Comparison of ENCODE assay signal across 22 cellular contexts in genomic region chr15:81548350-81549116, GRCh38.
DNase-seq lines count a peak whose midpoint lies in the region; ATAC-seq and TF ChIP-seq lines count a peak whose summit lies in the region.
"Had no signal": no experiment of that assay in that cellular context is flagged by ENCODE, and none has a peak within 500 bp of the region (broad histone marks: within the 10 kb centered on the region; RNA-seq: fewer than 3 reads in every experiment).

No MANE protein-coding gene starts in this region.

- no peak for TF ChIP-seq CTCF in osteocyte (IDR thresholded peaks at IDR 0.05)

- H3K79me2 ChIP-seq in GM23248 (ENCODE audit: insufficient read depth), result no peaks in the 10 kb centered on the region

- H3K27ac ChIP-seq in GM23248, result no peak overlapping the region
- H3K27ac ChIP-seq: heart right ventricle, ovary, transverse colon had no signal

- H3K9me3 Mint-ChIP-seq in osteocyte (ENCODE audit: unreplicated experiment), result no peaks in the 10 kb centered on the region
- H3K9me3 Mint-ChIP-seq: stimulated activated naive CD8-positive, alpha-beta T cell treated with anti-CD3 and anti-CD28 coated beads, Interleukin-15, amount 100 ng/mL, for 72 hours had no signal

- no peak overlapping the region for H3K9ac ChIP-seq in GM23248

- in situ Hi-C loops in GM23248 (cut with MboI), result no loop called here

- DNase-seq in GM23248 (peak; percentile 28), NCI-H446 treated with DMSO at 0.1 percent for 48 hours (lab: John Stamatoyannopoulos, UW) (peak; percentile 50), fibroblast of gingiva (ENCODE audit: low read depth) (peak; percentile 14), pons (ENCODE audit: low spot score) (peak; percentile 1), posterior vena cava (ENCODE audit: low spot score) (no peak), osteocyte (ENCODE audit: extremely low spot score, unreplicated experiment) (no peak)
- DNase-seq: activated CD4-positive, alpha-beta T cell treated with anti-CD3 and anti-CD28 coated beads, Interleukin-2, amount 50 U/mL, for 48 hours; activated naive CD4-positive, alpha-beta T cell; central memory CD4-positive, alpha-beta T cell; GF-D8; heart right ventricle; KBM-7; NCI-H1092; NCI-H2081; NCI-H524 treated with DMSO at 0.1 percent for 48 hours; ovary; SHP77; stimulated activated naive CD8-positive, alpha-beta T cell treated with anti-CD3 and anti-CD28 coated beads, Interleukin-15, amount 100 ng/mL, for 72 hours; T-helper 2 cell; transverse colon had no signal

- no peak for ATAC-seq in HG02798 (IDR thresholded peaks at IDR 0.05; ENCODE audit: poor library complexity, unreplicated experiment)
- ATAC-seq: heart right ventricle; stimulated activated naive CD8-positive, alpha-beta T cell treated with anti-CD3 and anti-CD28 coated beads, Interleukin-15, amount 100 ng/mL, for 72 hours had no signal

- 29 to 37% methylated on average over 7 of the region's 7 CpGs for WGBS in GM23248 (ENCODE audit: low coverage in 1 of 2, low lambda C conversion rate in 2 of 2, missing lambda C conversion rate in 2 of 2), 2 experiments

- no peaks in the 10 kb centered on the region for H3K36me3 ChIP-seq in GM23248 (ENCODE audit: low read depth)
- H3K36me3 ChIP-seq: HAP-1, heart right ventricle, ovary, transverse colon had no signal

- no peaks in the 10 kb centered on the region for H3F3A ChIP-seq in GM23248 (ENCODE audit: insufficient read depth)

- no peak overlapping the region for H3K27ac Mint-ChIP-seq in osteocyte (ENCODE audit: unreplicated experiment)
- H3K27ac Mint-ChIP-seq: stimulated activated naive CD8-positive, alpha-beta T cell treated with anti-CD3 and anti-CD28 coated beads, Interleukin-15, amount 100 ng/mL, for 72 hours had no signal

- no peak overlapping the region for H3K4me3 ChIP-seq in GM23248
- H3K4me3 ChIP-seq: HAP-1, heart right ventricle, ovary, transverse colon had no signal

- H3K9me2 ChIP-seq in GM23248 (ENCODE audit: insufficient read depth), result no peaks in the 10 kb centered on the region

- H3K4me3 Mint-ChIP-seq in osteocyte (ENCODE audit: unreplicated experiment), result no peak overlapping the region
- H3K4me3 Mint-ChIP-seq: stimulated activated naive CD8-positive, alpha-beta T cell treated with anti-CD3 and anti-CD28 coated beads, Interleukin-15, amount 100 ng/mL, for 72 hours had no signal

- H3K36me3 Mint-ChIP-seq in osteocyte (ENCODE audit: unreplicated experiment), result no peaks in the 10 kb centered on the region

- peaks cover 20% of the 10 kb centered on the region for H3K27me3 Mint-ChIP-seq in osteocyte (ENCODE audit: unreplicated experiment)

- no peaks in the 10 kb centered on the region for H3K4me1 Mint-ChIP-seq in osteocyte (ENCODE audit: unreplicated experiment)
- H3K4me1 Mint-ChIP-seq: stimulated activated naive CD8-positive, alpha-beta T cell treated with anti-CD3 and anti-CD28 coated beads, Interleukin-15, amount 100 ng/mL, for 72 hours had no signal

- no peak overlapping the region for H2AFZ ChIP-seq in GM23248

- no peaks in the 10 kb centered on the region for H3K4me1 ChIP-seq in GM23248 (ENCODE audit: insufficient read depth)
- H3K4me1 ChIP-seq: HAP-1 had no signal

- H4K20me1 ChIP-seq in GM23248 (ENCODE audit: insufficient read depth), result no peaks in the 10 kb centered on the region

- intact Hi-C loops in posterior vena cava (cut with DNase I), result no loop called here

- no peaks in the 10 kb centered on the region for H3K9me3 ChIP-seq in GM23248 (ENCODE audit: low read depth)
- H3K9me3 ChIP-seq: HAP-1, heart right ventricle, ovary, transverse colon had no signal

- no peaks in the 10 kb centered on the region; the same call in 1 of the 2 replicates for H3K27me3 ChIP-seq in GM23248 (replicated peaks; ENCODE audit: insufficient read depth)
- H3K27me3 ChIP-seq: ovary, transverse colon had no signal

- no peak overlapping the region for H3K4me2 ChIP-seq in GM23248 (ENCODE audit: unreplicated experiment)

Comparison
In these comparisons a context has a peak if more than half of its experiments do, and no peak if none do; other contexts are left out.
1. DNase-seq: peak in GM23248 (single experiment), NCI-H446 treated with DMSO at 0.1 percent for 48 hours (single experiment), fibroblast of gingiva (single experiment) and pons (single experiment); none in posterior vena cava (single experiment) and osteocyte (single experiment).